Comparison of ENCODE assay signal across 1 cellular context in the genomic region with DNA sequence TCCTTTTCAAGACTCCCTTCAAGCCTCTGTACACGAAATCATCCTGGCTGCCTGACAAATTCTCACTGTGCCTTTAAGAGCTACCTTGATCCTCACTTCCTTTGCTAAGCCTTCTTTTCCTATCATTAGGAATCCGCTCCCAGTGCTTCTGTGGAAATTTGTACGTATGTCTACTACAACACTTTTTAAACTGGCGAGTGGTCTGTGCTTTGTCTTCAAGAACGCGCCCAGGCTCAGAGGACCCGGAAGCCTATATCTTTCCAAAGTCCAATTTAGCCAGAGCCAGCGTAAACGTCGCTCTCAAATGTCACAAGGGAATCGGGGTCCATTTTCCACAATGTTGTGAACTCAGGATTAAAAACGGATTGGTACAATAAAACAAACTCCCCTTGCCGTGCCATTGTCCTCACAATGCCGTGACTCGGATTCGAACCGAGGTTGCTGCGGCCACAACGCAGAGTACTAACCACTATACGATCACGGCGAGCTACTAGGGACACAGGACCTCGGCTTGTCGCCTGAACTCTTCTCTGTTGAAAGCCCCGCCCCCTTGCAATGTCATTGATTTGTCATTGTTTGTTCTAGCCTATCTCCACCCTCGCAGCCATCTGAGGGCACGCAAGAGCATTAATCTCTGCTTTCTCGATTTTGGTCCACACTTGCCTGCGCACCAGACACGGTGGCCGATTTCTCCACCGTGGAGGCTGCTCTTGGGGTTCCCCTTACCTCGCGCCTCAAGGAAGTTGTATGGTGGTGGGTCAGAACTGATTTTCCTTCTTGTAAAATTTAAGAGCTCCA.
TF ChIP-seq lines count a peak whose summit lies in the region.

No MANE protein-coding gene starts in this region.

TF ChIP-seq in HEK293, 187 proteins besides CTCF, POLR2A, EP300 and RAD21 (continued from another document and continues in another):
- TF ChIP-seq, protein P1, sequence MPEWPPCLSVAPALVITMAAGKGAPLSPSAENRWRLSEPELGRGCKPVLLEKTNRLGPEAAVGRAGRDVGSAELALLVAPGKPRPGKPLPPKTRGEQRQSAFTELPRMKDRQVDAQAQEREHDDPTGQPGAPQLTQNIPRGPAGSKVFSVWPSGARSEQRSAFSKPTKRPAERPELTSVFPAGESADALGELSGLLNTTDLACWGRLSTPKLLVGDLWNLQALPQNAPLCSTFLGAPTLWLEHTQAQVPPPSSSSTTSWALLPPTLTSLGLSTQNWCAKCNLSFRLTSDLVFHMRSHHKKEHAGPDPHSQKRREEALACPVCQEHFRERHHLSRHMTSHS (tag by site-specific recombination; IDR thresholded peaks at IDR 0.05): no peak
- TF ChIP-seq ZNF211 (tag by site-specific recombination; IDR thresholded peaks at IDR 0.05; ENCODE audit: low read depth) (no peak), ZBTB20 (tag by site-specific recombination; IDR thresholded peaks at IDR 0.05) (peak; percentile 31; the same call in 1 of the 2 replicates), ZNF23 (tag by site-specific recombination; IDR thresholded peaks at IDR 0.05; ENCODE audit: borderline replicate concordance) (no peak), ZFHX2 (tag by site-specific recombination; conservative IDR thresholded peaks at IDR 0.05) (peak; percentile 66), REST (tag by site-specific recombination; IDR thresholded peaks at IDR 0.05) (no peak), PATZ1 (tag by site-specific recombination; IDR thresholded peaks at IDR 0.05) (no peak), ZNF580 (tag by site-specific recombination; IDR thresholded peaks at IDR 0.05) (peak; percentile 68; the same call in 1 of the 2 replicates), ZNF777 (tag by site-specific recombination; IDR thresholded peaks at IDR 0.05; ENCODE audit: borderline replicate concordance) (no peak), ZNF202 (tag by site-specific recombination; IDR thresholded peaks at IDR 0.05; ENCODE audit: borderline replicate concordance) (no peak), ZNF48 (tag by site-specific recombination; IDR thresholded peaks at IDR 0.05) (no peak), ZBTB7A (tag by site-specific recombination; IDR thresholded peaks at IDR 0.05; ENCODE audit: low read depth) (peak; percentile 81), SP3 (tag by site-specific recombination; IDR thresholded peaks at IDR 0.05) (peak; percentile 22; the same call in 1 of the 2 replicates), PRDM10 (tag by site-specific recombination; IDR thresholded peaks at IDR 0.05) (peak; percentile 81), ZNF626 (tag by site-specific recombination; IDR thresholded peaks at IDR 0.05) (no peak), ZNF561 (tag by site-specific recombination; IDR thresholded peaks at IDR 0.05; ENCODE audit: borderline replicate concordance) (no peak), ZNF362 (tag by site-specific recombination; IDR thresholded peaks at IDR 0.05) (peak; percentile 76; the same call in 1 of the 2 replicates), PRDM2 (tag by site-specific recombination; IDR thresholded peaks at IDR 0.05; ENCODE audit: borderline replicate concordance) (no peak), ZNF302 (tag by site-specific recombination; IDR thresholded peaks at IDR 0.05; ENCODE audit: low read depth) (no peak), ZNF138 (tag by site-specific recombination; IDR thresholded peaks at IDR 0.05; ENCODE audit: borderline replicate concordance) (no peak), ZNF146 (tag by site-specific recombination; IDR thresholded peaks at IDR 0.05) (no peak)
- TF ChIP-seq, protein P2, sequence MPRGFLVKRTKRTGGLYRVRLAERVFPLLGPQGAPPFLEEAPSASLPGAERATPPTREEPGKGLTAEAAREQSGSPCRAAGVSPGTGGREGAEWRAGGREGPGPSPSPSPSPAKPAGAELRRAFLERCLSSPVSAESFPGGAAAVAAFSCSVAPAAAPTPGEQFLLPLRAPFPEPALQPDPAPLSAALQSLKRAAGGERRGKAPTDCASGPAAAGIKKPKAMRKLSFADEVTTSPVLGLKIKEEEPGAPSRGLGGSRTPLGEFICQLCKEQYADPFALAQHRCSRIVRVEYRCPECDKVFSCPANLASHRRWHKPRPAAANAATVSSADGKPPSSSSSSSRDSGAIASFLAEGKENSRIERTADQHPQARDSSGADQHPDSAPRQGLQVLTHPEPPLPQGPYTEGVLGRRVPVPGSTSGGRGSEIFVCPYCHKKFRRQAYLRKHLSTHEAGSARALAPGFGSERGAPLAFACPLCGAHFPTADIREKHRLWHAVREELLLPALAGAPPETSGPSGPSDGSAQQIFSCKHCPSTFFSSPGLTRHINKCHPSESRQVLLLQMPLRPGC (tag by site-specific recombination; IDR thresholded peaks at IDR 0.05): no peak
- TF ChIP-seq, protein P3, sequence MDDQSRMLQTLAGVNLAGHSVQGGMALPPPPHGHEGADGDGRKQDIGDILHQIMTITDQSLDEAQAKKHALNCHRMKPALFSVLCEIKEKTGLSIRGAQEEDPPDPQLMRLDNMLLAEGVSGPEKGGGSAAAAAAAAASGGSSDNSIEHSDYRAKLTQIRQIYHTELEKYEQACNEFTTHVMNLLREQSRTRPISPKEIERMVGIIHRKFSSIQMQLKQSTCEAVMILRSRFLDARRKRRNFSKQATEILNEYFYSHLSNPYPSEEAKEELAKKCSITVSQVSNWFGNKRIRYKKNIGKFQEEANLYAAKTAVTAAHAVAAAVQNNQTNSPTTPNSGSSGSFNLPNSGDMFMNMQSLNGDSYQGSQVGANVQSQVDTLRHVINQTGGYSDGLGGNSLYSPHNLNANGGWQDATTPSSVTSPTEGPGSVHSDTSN (CRISPR knock-in tag; IDR thresholded peaks at IDR 0.05): 0 out of 2 replicates have a peak, but pooled peaks have one; percentile 41
- TF ChIP-seq, protein P4, sequence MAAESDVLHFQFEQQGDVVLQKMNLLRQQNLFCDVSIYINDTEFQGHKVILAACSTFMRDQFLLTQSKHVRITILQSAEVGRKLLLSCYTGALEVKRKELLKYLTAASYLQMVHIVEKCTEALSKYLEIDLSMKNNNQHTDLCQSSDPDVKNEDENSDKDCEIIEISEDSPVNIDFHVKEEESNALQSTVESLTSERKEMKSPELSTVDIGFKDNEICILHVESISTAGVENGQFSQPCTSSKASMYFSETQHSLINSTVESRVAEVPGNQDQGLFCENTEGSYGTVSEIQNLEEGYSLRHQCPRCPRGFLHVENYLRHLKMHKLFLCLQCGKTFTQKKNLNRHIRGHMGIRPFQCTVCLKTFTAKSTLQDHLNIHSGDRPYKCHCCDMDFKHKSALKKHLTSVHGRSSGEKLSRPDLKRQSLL (tag by site-specific recombination; IDR thresholded peaks at IDR 0.05): no peak
